ENCODE assay signal across 20 cellular contexts in genomic region chr5:150322202-150322601, GRCh38. TPM values are rescaled to one million over a fixed set of nuclear protein-coding genes. Genes with fewer than 3 reads are reported as not detected.
DNase-seq lines count a peak whose midpoint lies in the region; ATAC-seq, FAIRE-seq and TF ChIP-seq lines count a peak whose summit lies in the region.
"Had no signal": no experiment of that assay in that cellular context is flagged by ENCODE, and none has a peak within 500 bp of the region (broad histone marks: within the 10 kb centered on the region; RNA-seq: fewer than 3 reads in every experiment).

No MANE protein-coding gene starts in this region.

- H3K36me3 ChIP-seq in MG63: no peaks in the 10 kb centered on the region
- H3K36me3 ChIP-seq in bronchial epithelial cell (ENCODE audit: control insufficient read depth, insufficient read depth, low read length): no peaks in the 10 kb centered on the region
- H3K36me3 ChIP-seq in keratinocyte (ENCODE audit: control insufficient read depth in 2 of 2, extremely low read depth in 1 of 2, insufficient read depth in 2 of 2, low read length in 2 of 2): no peaks in the 10 kb centered on the region
- H3K36me3 ChIP-seq: cardiac muscle cell, gastroesophageal sphincter, neural progenitor cell, right lobe of liver, thoracic aorta had no signal

- no peak for FAIRE-seq in bronchial epithelial cell (lab: Jason Lieb, UNC)
- FAIRE-seq in keratinocyte (lab: Jason Lieb, UNC): peak; percentile 68

- H3K4me2 ChIP-seq in keratinocyte (ENCODE audit: control insufficient read depth, extremely low read depth, insufficient read depth, low read depth, low read length): peak overlapping the region; percentile 49
- H3K4me2 ChIP-seq: neural progenitor cell had no signal

- no peak for TF ChIP-seq CTCF in bronchial epithelial cell (IDR thresholded peaks at IDR 0.05; ENCODE audit: insufficient read depth, low read length, severe bottlenecking)
- TF ChIP-seq CTCF in keratinocyte (optimal IDR thresholded peaks at IDR 0.05 in 1 of 3, IDR thresholded peaks at IDR 0.05 in 1 of 3, conservative IDR thresholded peaks at IDR 0.05 in 1 of 3; ENCODE audit: extremely low read depth in 1 of 3, insufficient read depth in 2 of 3, low read length in 3 of 3): no peak
- no peak for TF ChIP-seq CTCF in progenitor cell of endocrine pancreas (IDR thresholded peaks at IDR 0.05; ENCODE audit: unreplicated experiment)

- H3K36me3 Mint-ChIP-seq in progenitor cell of endocrine pancreas (ENCODE audit: insufficient read depth): no peaks in the 10 kb centered on the region
- H3K36me3 Mint-ChIP-seq: memory B cell, neural progenitor cell had no signal

- ATAC-seq in GM21515 (IDR thresholded peaks at IDR 0.05; ENCODE audit: unreplicated experiment): no peak
- no peak for ATAC-seq in GM18868 (IDR thresholded peaks at IDR 0.05; ENCODE audit: unreplicated experiment)
- ATAC-seq: gastroesophageal sphincter, right lobe of liver had no signal

- peak overlapping the region; percentile 19 for H3K9ac ChIP-seq in keratinocyte (ENCODE audit: control insufficient read depth, extremely low read depth, insufficient read depth, low read length)
- H3K9ac ChIP-seq: neural progenitor cell had no signal

- H3K27ac Mint-ChIP-seq in progenitor cell of endocrine pancreas: no peak overlapping the region
- H3K27ac Mint-ChIP-seq: memory B cell, neural progenitor cell had no signal

- no peaks in the 10 kb centered on the region for H3K79me2 ChIP-seq in keratinocyte (ENCODE audit: control insufficient read depth, insufficient read depth, low read length)

- H3K27me3 Mint-ChIP-seq in progenitor cell of endocrine pancreas: peaks cover 9% of the 10 kb centered on the region

- H3K27me3 ChIP-seq in MG63 (no peaks in the 10 kb centered on the region), bronchial epithelial cell (ENCODE audit: control insufficient read depth, insufficient read depth, low read length) (no peaks in the 10 kb centered on the region), keratinocyte (ENCODE audit: control insufficient read depth, extremely low read depth, insufficient read depth, low read length) (no peaks in the 10 kb centered on the region)
- H3K27me3 ChIP-seq: cardiac muscle cell, gastroesophageal sphincter, neural progenitor cell, right lobe of liver had no signal

- peaks cover 63% of the 10 kb centered on the region for H3K4me1 ChIP-seq in keratinocyte (ENCODE audit: control insufficient read depth, extremely low read depth, insufficient read depth, low read length)
- H3K4me1 ChIP-seq: right lobe of liver had no signal

- H3K4me3 ChIP-seq in MG63 (no peak overlapping the region), bronchial epithelial cell (ENCODE audit: low read depth, low read length) (no peak overlapping the region), keratinocyte (ENCODE audit: control insufficient read depth in 2 of 3, extremely low read depth in 1 of 3, insufficient read depth in 2 of 3, low read depth in 1 of 3, low read length in 3 of 3) (no peak overlapping the region)
- H3K4me3 ChIP-seq: cardiac muscle cell, gastroesophageal sphincter, neural progenitor cell, right lobe of liver, thoracic aorta had no signal

- H3K9me3 ChIP-seq in MG63 (no peaks in the 10 kb centered on the region), keratinocyte (ENCODE audit: control insufficient read depth, low read depth, low read length) (no peaks in the 10 kb centered on the region)
- H3K9me3 ChIP-seq: gastroesophageal sphincter, right lobe of liver, thoracic aorta had no signal

- no peaks in the 10 kb centered on the region for H4K20me1 ChIP-seq in keratinocyte (ENCODE audit: control insufficient read depth, extremely low read depth, insufficient read depth, low read length)

- peak overlapping the region; percentile 93 for H3K27ac ChIP-seq in keratinocyte (ENCODE audit: control insufficient read depth, insufficient read depth, low read length)
- H3K27ac ChIP-seq: cardiac muscle cell, gastroesophageal sphincter, neural progenitor cell, right lobe of liver, thoracic aorta had no signal

- no peak overlapping the region for H3K4me3 Mint-ChIP-seq in progenitor cell of endocrine pancreas (ENCODE audit: low read depth)
- H3K4me3 Mint-ChIP-seq: memory B cell, neural progenitor cell had no signal

- peaks cover 9% of the 10 kb centered on the region for H3K4me1 Mint-ChIP-seq in progenitor cell of endocrine pancreas (ENCODE audit: low read depth)
- H3K4me1 Mint-ChIP-seq: memory B cell had no signal

- H3K9me1 ChIP-seq in keratinocyte (ENCODE audit: control insufficient read depth, extremely low read depth, insufficient read depth, low read length): no peaks in the 10 kb centered on the region

- DNase-seq in EL (peak; percentile 84), MG63 (peak; percentile 63), bronchial epithelial cell (ENCODE audit: low read depth) (peak; percentile 96), keratinocyte (ENCODE audit: low read depth, low spot score) (peak; percentile 53), HPDE6-E6E7 (ENCODE audit: extremely low spot score) (no peak), progenitor cell of endocrine pancreas (ENCODE audit: low spot score, unreplicated experiment) (no peak)
- DNase-seq: activated CD4-positive, alpha-beta T cell treated with anti-CD3 and anti-CD28 coated beads for 1 hour; activated naive CD4-positive, alpha-beta T cell treated with anti-CD3 and anti-CD28 coated beads, Interleukin-2, amount 50 U/mL, for 16 hours; effector CD4-positive, alpha-beta T cell; NCI-H2029 treated with DMSO at 0.1 percent for 48 hours; NCI-H526 treated with DMSO at 0.1 percent for 48 hours; right lobe of liver; T-helper 2 cell had no signal

- dilution Hi-C loops in keratinocyte (cut with MboI; ENCODE audit: extremely low pct_ligation_motif_present, low sequenced_read_pairs): no loop called here

- no peaks in the 10 kb centered on the region for H3K9me3 Mint-ChIP-seq in progenitor cell of endocrine pancreas (ENCODE audit: low read depth)
- H3K9me3 Mint-ChIP-seq: memory B cell, neural progenitor cell had no signal

- no peak overlapping the region for H2AFZ ChIP-seq in keratinocyte (ENCODE audit: control insufficient read depth, low read length)
- H2AFZ ChIP-seq: neural progenitor cell had no signal

RNA-seq across cellular contexts. Expression of gene ARSI, which starts 19.5 kb away (rescaled TPM):
- total RNA-seq in MG63 (2014; rRNA removed; shearing (Covaris generic); ENCODE audit: low replicate concordance): 38.8 and 45.4 TPM in 2 replicates
- total RNA-seq in bronchial epithelial cell (5.4 and 5.8 TPM in 2 replicates), progenitor cell of endocrine pancreas (0.24 TPM in 1 of 2 replicates, not detected in the other)
- polyA plus RNA-seq in keratinocyte: 1.7 to 3.8 TPM (median 2.4 TPM) in 3 replicates
- polyA plus RNA-seq in keratinocyte (2011; ENCODE audit: low read depth): 0.82 TPM
- polyA plus RNA-seq in keratinocyte (2011; cell fraction: cytosol; rRNA removed): 0.75 and 1.5 TPM in 2 replicates
- 2.6 and 3.3 TPM in 2 replicates for polyA plus RNA-seq in keratinocyte (2011; cell fraction: nucleus; rRNA removed)
- polyA plus RNA-seq in keratinocyte (2012; ENCODE audit: low replicate concordance): 3.2 and 4.5 TPM in 2 replicates
- polyA minus RNA-seq in keratinocyte: 2.5 to 7.3 TPM (median 5.1 TPM) in 3 replicates
- 4.4 TPM for polyA minus RNA-seq in keratinocyte (2011; cell fraction: cytosol; rRNA and poly(A)+ RNA removed)
- polyA minus RNA-seq in keratinocyte (2011; cell fraction: nucleus; rRNA and poly(A)+ RNA removed): 3.5 and 4.7 TPM in 2 replicates

RNA-seq across cellular contexts. Expression of gene CAMK2A, which starts 32.6 kb away (rescaled TPM):
- total RNA-seq in MG63 (2014; rRNA removed; shearing (Covaris generic); ENCODE audit: low replicate concordance): 0.56 TPM in 1 of 2 replicates, not detected in the other
- total RNA-seq in bronchial epithelial cell (under 0.01 TPM in 1 of 2 replicates, not detected in the other), progenitor cell of endocrine pancreas (not detected in 2 replicates)
- 0.03 to 0.05 TPM in 2 of 3 replicates, not detected in the other for polyA plus RNA-seq in keratinocyte
- polyA plus RNA-seq in keratinocyte (2011; ENCODE audit: low read depth): not detected
- polyA plus RNA-seq in keratinocyte (2011; cell fraction: cytosol; rRNA removed): not detected in 2 replicates
- polyA plus RNA-seq in keratinocyte (2011; cell fraction: nucleus; rRNA removed): 0.08 TPM in 1 of 2 replicates, not detected in the other
- polyA plus RNA-seq in keratinocyte (2012; ENCODE audit: low replicate concordance): 0.16 TPM in 1 of 2 replicates, not detected in the other
- 0.13 TPM in 1 of 3 replicates, not detected in the others for polyA minus RNA-seq in keratinocyte
- polyA minus RNA-seq in keratinocyte (2011; cell fraction: cytosol; rRNA and poly(A)+ RNA removed): not detected
- polyA minus RNA-seq in keratinocyte (2011; cell fraction: nucleus; rRNA and poly(A)+ RNA removed): not detected in 2 replicates

RNA-seq across cellular contexts. Expression of gene TCOF1, which starts 35.3 kb away (rescaled TPM):
- total RNA-seq in MG63 (2014; rRNA removed; shearing (Covaris generic); ENCODE audit: low replicate concordance): 76.0 and 118 TPM in 2 replicates
- total RNA-seq in bronchial epithelial cell (8.4 and 9.0 TPM in 2 replicates), progenitor cell of endocrine pancreas (58.9 and 66.7 TPM in 2 replicates)
- 7.9 to 23.3 TPM (median 13.6 TPM) in 3 replicates for polyA plus RNA-seq in keratinocyte
- 24.6 TPM for polyA plus RNA-seq in keratinocyte (2011; ENCODE audit: low read depth)
- polyA plus RNA-seq in keratinocyte (2011; cell fraction: cytosol; rRNA removed): 7.7 and 11.7 TPM in 2 replicates
- polyA plus RNA-seq in keratinocyte (2011; cell fraction: nucleus; rRNA removed): 28.0 and 33.6 TPM in 2 replicates
- polyA plus RNA-seq in keratinocyte (2012; ENCODE audit: low replicate concordance): 8.4 and 40.3 TPM in 2 replicates
- 8.6 to 36.7 TPM (median 15.6 TPM) in 3 replicates for polyA minus RNA-seq in keratinocyte
- 11.3 TPM for polyA minus RNA-seq in keratinocyte (2011; cell fraction: cytosol; rRNA and poly(A)+ RNA removed)
- polyA minus RNA-seq in keratinocyte (2011; cell fraction: nucleus; rRNA and poly(A)+ RNA removed): 11.7 and 14.9 TPM in 2 replicates

Comparison
In these comparisons a context has a peak if more than half of its experiments do, and no peak if none do; other contexts are left out.
1. DNase-seq: peak in EL (single experiment), MG63 (single experiment), bronchial epithelial cell (single experiment) and keratinocyte (single experiment); none in HPDE6-E6E7 (single experiment) and progenitor cell of endocrine pancreas (single experiment).